1 cellular context compared by ENCODE assay signal in genomic region chr9:91755761-91756638, GRCh38.
TF ChIP-seq lines count a peak whose summit lies in the region.

No MANE protein-coding gene starts in this region.

TF ChIP-seq in H1, 55 proteins besides CTCF, POLR2A, EP300 and RAD21:
- TF ChIP-seq, protein P1, sequence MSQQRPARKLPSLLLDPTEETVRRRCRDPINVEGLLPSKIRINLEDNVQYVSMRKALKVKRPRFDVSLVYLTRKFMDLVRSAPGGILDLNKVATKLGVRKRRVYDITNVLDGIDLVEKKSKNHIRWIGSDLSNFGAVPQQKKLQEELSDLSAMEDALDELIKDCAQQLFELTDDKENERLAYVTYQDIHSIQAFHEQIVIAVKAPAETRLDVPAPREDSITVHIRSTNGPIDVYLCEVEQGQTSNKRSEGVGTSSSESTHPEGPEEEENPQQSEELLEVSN (IDR thresholded peaks at IDR 0.05), result peak; percentile 73; the same call in 1 of the 2 replicates
- TF ChIP-seq, protein P2, sequence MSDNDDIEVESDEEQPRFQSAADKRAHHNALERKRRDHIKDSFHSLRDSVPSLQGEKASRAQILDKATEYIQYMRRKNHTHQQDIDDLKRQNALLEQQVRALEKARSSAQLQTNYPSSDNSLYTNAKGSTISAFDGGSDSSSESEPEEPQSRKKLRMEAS (IDR thresholded peaks at IDR 0.05), result peak; percentile 75
- no peak for TF ChIP-seq SIX5 (IDR thresholded peaks at IDR 0.05; ENCODE audit: low read depth, low read length)
